In the genomic region with DNA sequence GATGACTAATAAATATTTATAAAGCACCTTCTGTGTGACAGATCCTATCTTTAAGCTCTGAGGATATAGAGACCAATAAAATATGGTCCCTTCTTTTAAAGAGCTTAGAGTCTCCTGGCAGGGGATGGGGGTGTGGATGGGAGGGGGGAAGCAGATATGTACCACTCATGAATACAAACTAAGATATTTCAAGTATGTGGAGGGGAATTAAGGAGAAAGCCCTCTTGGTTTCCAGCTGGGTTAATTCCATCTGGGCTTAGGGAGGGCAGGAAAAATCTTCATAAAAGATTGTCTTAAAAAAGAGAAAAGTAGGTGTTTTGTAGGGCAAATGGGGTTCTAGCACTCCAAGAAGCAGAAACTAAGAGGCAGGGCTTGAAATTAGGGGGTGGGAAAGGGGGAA, we compare ENCODE assay signal across 13 cellular contexts. TPM values are rescaled to one million over a fixed set of nuclear protein-coding genes. Genes with fewer than 3 reads are reported as not detected.
DNase-seq lines count a peak whose midpoint lies in the region; ATAC-seq and TF ChIP-seq lines count a peak whose summit lies in the region.
"Had no signal": no experiment of that assay in that cellular context is flagged by ENCODE, and none has a peak within 500 bp of the region (broad histone marks: within the 10 kb centered on the region; RNA-seq: fewer than 3 reads in every experiment).

No MANE protein-coding gene starts in this region.

- no peaks in the 10 kb centered on the region for H3K9me3 Mint-ChIP-seq in progenitor cell of endocrine pancreas (ENCODE audit: low read depth)
- H3K9me3 Mint-ChIP-seq: T-helper 2 cell treated with Interferon-gamma antibody and Interleukin-4, amounts not matched to agents 5 μg/mL and 100 μg/mL, for 36 hours had no signal

- no peaks in the 10 kb centered on the region for H3K27me3 ChIP-seq in Panc1 (ENCODE audit: control insufficient read depth, insufficient read depth, low read length)
- H3K27me3 ChIP-seq: upper lobe of right lung had no signal

- POLR2A ChIA-PET in Panc1 (lab: Charles Lee) = no interaction called here

- TF ChIP-seq CTCF in Panc1 (IDR thresholded peaks at IDR 0.05) = no peak
- no peak for TF ChIP-seq CTCF in fibroblast of pulmonary artery (IDR thresholded peaks at IDR 0.05; ENCODE audit: low read length, missing control alignments)
- no peak for TF ChIP-seq CTCF in progenitor cell of endocrine pancreas (IDR thresholded peaks at IDR 0.05; ENCODE audit: unreplicated experiment)
- TF ChIP-seq CTCF in mucosa of descending colon (IDR thresholded peaks at IDR 0.05) = no peak

- H3K27me3 Mint-ChIP-seq in progenitor cell of endocrine pancreas = no peaks in the 10 kb centered on the region
- H3K27me3 Mint-ChIP-seq: activated CD8-positive, alpha-beta memory T cell treated with anti-CD3 and anti-CD28 coated beads, Interleukin-2, amount 10 ng/mL, durations not matched to agents 7 days and 5 days had no signal

- H3K36me3 ChIP-seq in Panc1 (ENCODE audit: control insufficient read depth, insufficient read depth, low read length) = no peaks in the 10 kb centered on the region
- H3K36me3 ChIP-seq in mucosa of descending colon (ENCODE audit: low read depth) = peaks cover 4% of the 10 kb centered on the region

- BruUV-seq in Panc1 (replicated peaks; lab: Mats Ljungman, UMichigan) = no TSS peak

- H3K4me1 Mint-ChIP-seq in progenitor cell of endocrine pancreas (ENCODE audit: low read depth) = peaks cover 20% of the 10 kb centered on the region

- DNase-seq in ELR (ENCODE audit: low read depth) (peak; percentile 77), Panc1 (ENCODE audit: low read depth, low spot score) (no peak), fibroblast of pulmonary artery (ENCODE audit: low read depth) (peak; percentile 45), progenitor cell of endocrine pancreas (ENCODE audit: low spot score, unreplicated experiment) (no peak), mucosa of descending colon (no peak), mesenteric fat pad (ENCODE audit: low spot score) (no peak), NCI-H2107 (lab: John Stamatoyannopoulos, UW) (no peak)
- DNase-seq: activated CD8-positive, alpha-beta memory T cell treated with anti-CD3 and anti-CD28 coated beads, Interleukin-2, amount 10 ng/mL, durations not matched to agents 7 days and 5 days; NCI-H1436 treated with DMSO at 0.1 percent for 48 hours; upper lobe of right lung had no signal

- peak overlapping the region; percentile 80 for H3K27ac Mint-ChIP-seq in progenitor cell of endocrine pancreas
- H3K27ac Mint-ChIP-seq: activated CD8-positive, alpha-beta memory T cell treated with anti-CD3 and anti-CD28 coated beads, Interleukin-2, amount 10 ng/mL, durations not matched to agents 7 days and 5 days; T-helper 2 cell treated with Interferon-gamma antibody and Interleukin-4, amounts not matched to agents 5 μg/mL and 100 μg/mL, for 36 hours had no signal

- no peak overlapping the region for H3K4me3 Mint-ChIP-seq in progenitor cell of endocrine pancreas (ENCODE audit: low read depth)
- H3K4me3 Mint-ChIP-seq: activated CD8-positive, alpha-beta memory T cell treated with anti-CD3 and anti-CD28 coated beads, Interleukin-2, amount 10 ng/mL, durations not matched to agents 7 days and 5 days; T-helper 2 cell treated with Interferon-gamma antibody and Interleukin-4, amounts not matched to agents 5 μg/mL and 100 μg/mL, for 36 hours had no signal

- in situ Hi-C loops in Panc1 (cut with HindIII; ENCODE audit: low pct_unique_long_range_greater_than_20kb, low sequenced_read_pairs) = no loop called here

- intact Hi-C loops in Panc1 (cut with micrococcal nuclease; ENCODE audit: unreplicated experiment) = loop anchor here (5.0 kb wide), 1 partner anchor 46 kb away; the partner anchor contains the start of gene GSTA4
- intact Hi-C loops in mucosa of descending colon (cut with DNase I, micrococcal nuclease) = no loop called here

- peak; percentile 51 for ATAC-seq in Panc1
- no peak for ATAC-seq in mucosa of descending colon
- no peak for ATAC-seq in HG03108 (IDR thresholded peaks at IDR 0.05; ENCODE audit: unreplicated experiment)
- ATAC-seq: activated CD8-positive, alpha-beta memory T cell treated with anti-CD3 and anti-CD28 coated beads, Interleukin-2, amount 10 ng/mL, durations not matched to agents 7 days and 5 days; upper lobe of right lung had no signal

- H3K36me3 Mint-ChIP-seq in progenitor cell of endocrine pancreas (ENCODE audit: insufficient read depth) = peaks cover 23% of the 10 kb centered on the region

- H3K4me3 ChIP-seq in Panc1 (ENCODE audit: low read depth in 2 of 2, low read length in 2 of 2) (no peak overlapping the region), fibroblast of pulmonary artery (replicated peaks; ENCODE audit: low read depth, low read length) (no peak overlapping the region), mucosa of descending colon (no peak overlapping the region)
- H3K4me3 ChIP-seq: upper lobe of right lung had no signal

- CTCF ChIA-PET in Panc1 (lab: Charles Lee) = no interaction called here

- H3K27ac ChIP-seq in Panc1 (ENCODE audit: low read length) = no peak overlapping the region
- H3K27ac ChIP-seq: epithelial cell of prostate, upper lobe of right lung had no signal

- H3K4me1 ChIP-seq in Panc1 (ENCODE audit: control insufficient read depth, insufficient read depth, low read length) (peaks cover 23% of the 10 kb centered on the region), mucosa of descending colon (ENCODE audit: low read depth) (no peaks in the 10 kb centered on the region)
- H3K4me1 ChIP-seq: upper lobe of right lung had no signal

- H3K9me3 ChIP-seq in Panc1 (ENCODE audit: control insufficient read depth, insufficient read depth, low read depth, low read length) (no peaks in the 10 kb centered on the region), mucosa of descending colon (no peaks in the 10 kb centered on the region)
- H3K9me3 ChIP-seq: upper lobe of right lung had no signal

RNA-seq across cellular contexts. Expression of gene CILK1, which starts 18.0 kb away (rescaled TPM):
- 4.2 TPM for total RNA-seq in Panc1 (2021; ENCODE audit: unreplicated experiment)
- 2.8 TPM for polyA plus RNA-seq in Panc1 (2012; ENCODE audit: insufficient read length)
- total RNA-seq in progenitor cell of endocrine pancreas = 14.8 and 15.1 TPM in 2 replicates
- total RNA-seq in mucosa of descending colon = 10 to 100 TPM; 17.6 to 23.3 (median 18.7) TPM
- total RNA-seq in mesenteric fat pad = 10.2 TPM

RNA-seq across cellular contexts. Expression of gene FBXO9, which starts 21.6 kb away (rescaled TPM):
- total RNA-seq in Panc1 (2021; ENCODE audit: unreplicated experiment) (60.0 TPM), progenitor cell of endocrine pancreas (84.7 and 85.7 TPM in 2 replicates), mucosa of descending colon (100 to 1,000 TPM in 1 of 3 donors, 10 to 100 TPM in 2; 80.3 to 100 (median 80.4) TPM), mesenteric fat pad (158 TPM)
- 75.0 TPM for polyA plus RNA-seq in Panc1 (2012; ENCODE audit: insufficient read length)

RNA-seq across cellular contexts. Expression of gene GSTA4, which starts 48.5 kb away (rescaled TPM):
- 3.9 TPM for total RNA-seq in Panc1 (2021; ENCODE audit: unreplicated experiment)
- polyA plus RNA-seq in Panc1 (2012; ENCODE audit: insufficient read length) = 6.1 TPM
- 44.7 and 45.6 TPM in 2 replicates for total RNA-seq in progenitor cell of endocrine pancreas
- total RNA-seq in mucosa of descending colon = 10 to 100 TPM in 2 of 3 donors, 1 to 10 TPM in 1; 8.3 to 15.5 (median 14.7) TPM
- 20.4 TPM for total RNA-seq in mesenteric fat pad

Comparison
In these comparisons a context has a peak if more than half of its experiments do, and no peak if none do; other contexts are left out.
1. DNase-seq: peak in ELR (single experiment) and fibroblast of pulmonary artery (single experiment); none in Panc1 (single experiment), progenitor cell of endocrine pancreas (single experiment), mucosa of descending colon (0 of 3), mesenteric fat pad (single experiment) and NCI-H2107 (single experiment).